8 cellular contexts compared by ENCODE assay signal in genomic region chr20:63651942-63652191, GRCh38. TPM values are rescaled to one million over a fixed set of nuclear protein-coding genes. Genes with fewer than 3 reads are reported as not detected.
DNase-seq lines count a peak whose midpoint lies in the region; ATAC-seq and TF ChIP-seq lines count a peak whose summit lies in the region.

No MANE protein-coding gene starts in this region.

- H3K27ac Mint-ChIP-seq in endothelial cell (ENCODE audit: unreplicated experiment), result no peak overlapping the region
- no peak overlapping the region for H3K27ac Mint-ChIP-seq in osteocyte (ENCODE audit: unreplicated experiment)

- H3K4me3 Mint-ChIP-seq in endothelial cell (ENCODE audit: unreplicated experiment) (peak overlapping the region; percentile 79), osteocyte (ENCODE audit: unreplicated experiment) (peak overlapping the region; percentile 75)

- DNase-seq in COLO668 (lab: John Stamatoyannopoulos, UW; ENCODE audit: unreplicated experiment) (peak; percentile 67), RPMI8226 (peak; percentile 60), endothelial cell (ENCODE audit: low spot score) (no peak), osteocyte (ENCODE audit: extremely low spot score, unreplicated experiment) (no peak), ureter (ENCODE audit: low spot score) (no peak), DMS114 treated with DMSO at 0.1 percent for 48 hours (lab: John Stamatoyannopoulos, UW; ENCODE audit: unreplicated experiment) (no peak)
- DNase-seq in activated effector memory CD4-positive, alpha-beta T cell treated with anti-CD3 and anti-CD28 coated beads, Interleukin-2, amount 50 U/mL, for 16 hours, result no peak

- H3K36me3 Mint-ChIP-seq in endothelial cell (ENCODE audit: low read depth, unreplicated experiment), result no peaks in the 10 kb centered on the region
- H3K36me3 Mint-ChIP-seq in osteocyte (ENCODE audit: unreplicated experiment), result no peaks in the 10 kb centered on the region

- H3K4me1 Mint-ChIP-seq in endothelial cell (ENCODE audit: unreplicated experiment) (peaks cover 3% of the 10 kb centered on the region), osteocyte (ENCODE audit: unreplicated experiment) (peaks cover 10% of the 10 kb centered on the region)

- ATAC-seq in HG03442 (IDR thresholded peaks at IDR 0.05; ENCODE audit: unreplicated experiment), result no peak

- H3K27me3 Mint-ChIP-seq in endothelial cell (ENCODE audit: unreplicated experiment) (peaks cover 8% of the 10 kb centered on the region), osteocyte (ENCODE audit: unreplicated experiment) (no peaks in the 10 kb centered on the region)

- H3K9me3 Mint-ChIP-seq in endothelial cell (ENCODE audit: unreplicated experiment), result no peaks in the 10 kb centered on the region
- no peaks in the 10 kb centered on the region for H3K9me3 Mint-ChIP-seq in osteocyte (ENCODE audit: unreplicated experiment)

- no peak for TF ChIP-seq CTCF in endothelial cell (IDR thresholded peaks at IDR 0.05; ENCODE audit: unreplicated experiment)
- no peak for TF ChIP-seq CTCF in osteocyte (IDR thresholded peaks at IDR 0.05)

RNA-seq across cellular contexts. Expression of gene STMN3, which starts 1.4 kb away (rescaled TPM):
- 12.8 TPM for total RNA-seq in endothelial cell (ENCODE audit: unreplicated experiment)
- total RNA-seq in osteocyte, result 32.0 and 33.2 TPM in 2 replicates
- 16.5 TPM for total RNA-seq in ureter

RNA-seq across cellular contexts. Expression of gene RTEL1, which starts 6.2 kb away (rescaled TPM):
- 20.2 TPM for total RNA-seq in endothelial cell (ENCODE audit: unreplicated experiment)
- 34.1 and 35.5 TPM in 2 replicates for total RNA-seq in osteocyte
- total RNA-seq in ureter, result 45.9 TPM

RNA-seq across cellular contexts. Expression of gene GMEB2, which starts 25.0 kb away (rescaled TPM):
- 11.2 TPM for total RNA-seq in endothelial cell (ENCODE audit: unreplicated experiment)
- total RNA-seq in osteocyte, result 10.9 and 12.1 TPM in 2 replicates
- 13.3 TPM for total RNA-seq in ureter

RNA-seq across cellular contexts. Expression of gene TNFRSF6B, which starts 44.6 kb away (rescaled TPM):
- total RNA-seq in endothelial cell (ENCODE audit: unreplicated experiment), result not detected
- 0.84 and 2.3 TPM in 2 replicates for total RNA-seq in osteocyte
- total RNA-seq in ureter, result 19.8 TPM

RNA-seq across cellular contexts. Expression of gene ARFRP1, which starts 55.9 kb away (rescaled TPM):
- total RNA-seq in endothelial cell (ENCODE audit: unreplicated experiment), result 33.4 TPM
- total RNA-seq in osteocyte, result 46.1 and 46.7 TPM in 2 replicates
- total RNA-seq in ureter, result 69.8 TPM

Comparison
In these comparisons a context has a peak if more than half of its experiments do, and no peak if none do; other contexts are left out.
1. DNase-seq: peak in COLO668 (single experiment) and RPMI8226 (single experiment); none in endothelial cell (single experiment), osteocyte (single experiment), ureter (single experiment), DMS114 treated with DMSO at 0.1 percent for 48 hours (single experiment) and activated effector memory CD4-positive, alpha-beta T cell treated with anti-CD3 and anti-CD28 coated beads, Interleukin-2, amount 50 U/mL, for 16 hours (single experiment).